ENCODE assay signal across 8 cellular contexts in genomic region chr3:113698891-113699465, GRCh38.
DNase-seq lines count a peak whose midpoint lies in the region; ATAC-seq lines count a peak whose summit lies in the region.

No MANE protein-coding gene starts in this region.

- H3K4me3 ChIP-seq in iPS-18c (ENCODE audit: insufficient read depth, low read depth, low read length) (peak overlapping the region; percentile 34; the same call in 1 of the 2 replicates), subcutaneous abdominal adipose tissue (ENCODE audit: low read depth in 1 of 5, low read length in 5 of 5) (peak overlapping the region; percentile 18 to 56 (median 53))

- H3K9ac ChIP-seq in subcutaneous abdominal adipose tissue (ENCODE audit: low read length in 5 of 5): peak overlapping the region in 2 of 5 donors; percentile 1 to 45

- H3K27me3 ChIP-seq in subcutaneous abdominal adipose tissue (ENCODE audit: control insufficient read depth in 5 of 5, insufficient read depth in 4 of 5, low read length in 5 of 5): no peaks in the 10 kb centered on the region

- peak; percentile 18 for DNase-seq in activated CD4-positive, alpha-beta T cell treated with anti-CD3 and anti-CD28 coated beads for 48 hours
- DNase-seq in activated CD4-positive, alpha-beta T cell treated with anti-CD3 and anti-CD28 coated beads for 4 hours: no peak
- DNase-seq in activated T-helper 9 cell treated with anti-CD3 and anti-CD28 coated beads, Interleukin-2, amount 50 U/mL, for 16 hours (ENCODE audit: low read depth): peak; percentile 1
- no peak for DNase-seq in inferior parietal cortex (ENCODE audit: extremely low spot score)
- no peak for DNase-seq in SHP77 treated with DMSO at 0.1 percent for 48 hours (lab: John Stamatoyannopoulos, UW)

- H3K27ac ChIP-seq in subcutaneous abdominal adipose tissue (ENCODE audit: low read depth, low read length): peak overlapping the region; percentile 96

- peaks cover 4 to 40% (median 35%) of the 10 kb centered on the region in 5 donors for H3K4me1 ChIP-seq in subcutaneous abdominal adipose tissue (ENCODE audit: control insufficient read depth in 5 of 5, insufficient read depth in 5 of 5, low read length in 5 of 5)

- ATAC-seq in GM21515 (IDR thresholded peaks at IDR 0.05; ENCODE audit: unreplicated experiment): no peak

- H3K9me3 ChIP-seq in iPS-18c (ENCODE audit: control insufficient read depth, insufficient read depth, low read length) (no peaks in the 10 kb centered on the region), subcutaneous abdominal adipose tissue (ENCODE audit: control insufficient read depth in 5 of 5, low read length in 5 of 5) (no peaks in the 10 kb centered on the region)

- H3K36me3 ChIP-seq in subcutaneous abdominal adipose tissue (ENCODE audit: control insufficient read depth in 5 of 5, insufficient read depth in 5 of 5, low read length in 5 of 5): no peaks in the 10 kb centered on the region

Comparison
In these comparisons a context has a peak if more than half of its experiments do, and no peak if none do; other contexts are left out.
1. DNase-seq: peak in activated CD4-positive, alpha-beta T cell treated with anti-CD3 and anti-CD28 coated beads for 48 hours (single experiment) and activated T-helper 9 cell treated with anti-CD3 and anti-CD28 coated beads, Interleukin-2, amount 50 U/mL, for 16 hours (single experiment); none in activated CD4-positive, alpha-beta T cell treated with anti-CD3 and anti-CD28 coated beads for 4 hours (0 of 2), inferior parietal cortex (single experiment) and SHP77 treated with DMSO at 0.1 percent for 48 hours (single experiment).